Comparison of ENCODE assay signal across 9 cellular contexts in the genomic region with DNA sequence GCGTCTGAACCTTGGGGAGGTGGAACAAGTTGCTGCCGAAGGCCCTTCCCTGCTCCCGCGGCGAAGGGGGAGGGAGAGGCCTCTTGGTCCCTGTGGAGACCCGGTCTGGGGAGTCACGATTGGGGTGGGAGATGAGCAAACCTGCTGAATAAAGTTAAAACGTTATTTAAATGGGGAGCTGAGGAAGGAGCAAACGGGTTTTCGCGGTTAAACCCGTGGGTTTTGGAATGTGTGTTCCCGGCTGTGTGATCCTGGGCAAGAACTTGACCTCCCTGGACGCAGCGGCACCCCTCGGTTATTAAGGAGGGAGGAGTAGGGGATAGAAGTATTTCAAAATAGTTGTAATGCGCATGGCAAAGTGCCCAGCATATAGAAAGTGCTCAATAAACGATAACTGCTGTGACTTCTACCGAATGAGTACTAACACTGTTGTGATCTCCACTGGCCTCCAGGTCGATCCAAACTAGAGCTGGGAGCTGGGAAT. TPM values are rescaled to one million over a fixed set of nuclear protein-coding genes. Genes with fewer than 3 reads are reported as not detected.
DNase-seq lines count a peak whose midpoint lies in the region; ATAC-seq and TF ChIP-seq lines count a peak whose summit lies in the region.
"Had no signal": no experiment of that assay in that cellular context is flagged by ENCODE, and none has a peak within 500 bp of the region (broad histone marks: within the 10 kb centered on the region; RNA-seq: fewer than 3 reads in every experiment).

No MANE protein-coding gene starts in this region.

- H2AFZ ChIP-seq in OCI-LY1 (ENCODE audit: low read length), result no peak overlapping the region

- peaks cover 14 to 26% of the 10 kb centered on the region in 2 donors for H3K27me3 Mint-ChIP-seq in CD4-positive, alpha-beta memory T cell
- H3K27me3 Mint-ChIP-seq in osteocyte (ENCODE audit: unreplicated experiment), result no peaks in the 10 kb centered on the region

- H3K36me3 ChIP-seq in CD4-positive, alpha-beta memory T cell (ENCODE audit: insufficient read depth, low read length), result no peaks in the 10 kb centered on the region
- H3K36me3 ChIP-seq in OCI-LY1 (ENCODE audit: insufficient read depth, low read length), result no peaks in the 10 kb centered on the region

- POLR2A ChIA-PET in CD4-positive, alpha-beta memory T cell (lab: Charles Lee; ENCODE audit: partially characterized antibody), result no interaction called here

- H3K9ac ChIP-seq in OCI-LY1 (ENCODE audit: low read length), result no peak overlapping the region

- H3K4me3 Mint-ChIP-seq in CD4-positive, alpha-beta memory T cell, result peak overlapping the region; percentile 39 to 74 (median 58)
- peak overlapping the region; percentile 62 for H3K4me3 Mint-ChIP-seq in osteocyte (ENCODE audit: unreplicated experiment)
- H3K4me3 Mint-ChIP-seq: central memory CD8-positive, alpha-beta T cell had no signal

- H3K27ac ChIP-seq in CD4-positive, alpha-beta memory T cell (ENCODE audit: low read depth, low read length), result no peak overlapping the region
- no peak overlapping the region for H3K27ac ChIP-seq in OCI-LY1 (ENCODE audit: low read depth, low read length, poor library complexity, severe bottlenecking)

- CTCF ChIA-PET in CD4-positive, alpha-beta memory T cell (lab: Charles Lee; ENCODE audit: partially characterized antibody), result interaction anchor here (0.6 to 2.2 kb wide), 4 partner anchors 10 to 52 kb away, joined by 3 to 11 read pairs (median 3); no protein-coding TSS in a partner anchor

- no peak overlapping the region for H3K4me3 ChIP-seq in CD4-positive, alpha-beta memory T cell (ENCODE audit: low read length in 2 of 2)
- H3K4me3 ChIP-seq in OCI-LY1 (ENCODE audit: low read depth, low read length, poor library complexity, severe bottlenecking), result no peak overlapping the region

- H3K4me1 Mint-ChIP-seq in CD4-positive, alpha-beta memory T cell, result peaks cover 4 to 15% (median 10%) of the 10 kb centered on the region in 4 donors
- peaks cover 16% of the 10 kb centered on the region for H3K4me1 Mint-ChIP-seq in osteocyte (ENCODE audit: unreplicated experiment)

- no peak for TF ChIP-seq CTCF in OCI-LY1 (IDR thresholded peaks at IDR 0.05; ENCODE audit: low read length)
- TF ChIP-seq CTCF in osteocyte (IDR thresholded peaks at IDR 0.05), result no peak

- peaks cover 7% of the 10 kb centered on the region for H3K27me3 ChIP-seq in CD4-positive, alpha-beta memory T cell (ENCODE audit: insufficient read depth, low read length)
- H3K27me3 ChIP-seq in OCI-LY1 (ENCODE audit: insufficient read depth, low read length), result peaks cover 7% of the 10 kb centered on the region; the same call in 1 of the 2 replicates

- no peaks in the 10 kb centered on the region for H3K36me3 Mint-ChIP-seq in CD4-positive, alpha-beta memory T cell
- no peaks in the 10 kb centered on the region for H3K36me3 Mint-ChIP-seq in osteocyte (ENCODE audit: unreplicated experiment)

- H3K27ac Mint-ChIP-seq in CD4-positive, alpha-beta memory T cell, result peak overlapping the region in 1 of 7 donors; percentile 68
- H3K27ac Mint-ChIP-seq in osteocyte (ENCODE audit: unreplicated experiment), result no peak overlapping the region

- ATAC-seq in GM21619 (IDR thresholded peaks at IDR 0.05; ENCODE audit: unreplicated experiment), result no peak

- H3K9me3 ChIP-seq in CD4-positive, alpha-beta memory T cell (ENCODE audit: control insufficient read depth in 1 of 2, low read length in 2 of 2), result no peaks in the 10 kb centered on the region
- H3K9me3 ChIP-seq in OCI-LY1 (ENCODE audit: low read length), result no peaks in the 10 kb centered on the region

- H4K20me1 ChIP-seq in OCI-LY1 (ENCODE audit: insufficient read depth, low read length), result no peaks in the 10 kb centered on the region

- intact Hi-C loops in CD4-positive, alpha-beta memory T cell (cut with micrococcal nuclease), result no loop called here

- H3K9me3 Mint-ChIP-seq in CD4-positive, alpha-beta memory T cell, result no peaks in the 10 kb centered on the region
- H3K9me3 Mint-ChIP-seq in osteocyte (ENCODE audit: unreplicated experiment), result no peaks in the 10 kb centered on the region
- H3K9me3 Mint-ChIP-seq: central memory CD8-positive, alpha-beta T cell had no signal

- no peaks in the 10 kb centered on the region for H3F3A ChIP-seq in OCI-LY1 (ENCODE audit: insufficient read depth, low read length)

- H3K4me2 ChIP-seq in OCI-LY1 (ENCODE audit: low read length), result peak overlapping the region; percentile 40; the same call in 1 of the 2 replicates

- no peaks in the 10 kb centered on the region for H3K79me2 ChIP-seq in OCI-LY1 (ENCODE audit: insufficient read depth, low read length)

- no peak for DNase-seq in CD4-positive, alpha-beta memory T cell
- peak; percentile 20 for DNase-seq in epidermal melanocyte (ENCODE audit: insufficient read length, low spot score)
- DNase-seq in osteocyte (ENCODE audit: extremely low spot score, unreplicated experiment), result no peak
- no peak for DNase-seq in hypothalamus (lab: John Stamatoyannopoulos, UW)
- no peak for DNase-seq in SIG-M5 (lab: John Stamatoyannopoulos, UW)
- no peak for DNase-seq in NCI-H446 treated with DMSO at 0.1 percent for 48 hours (lab: John Stamatoyannopoulos, UW)

- H3K4me1 ChIP-seq in CD4-positive, alpha-beta memory T cell (ENCODE audit: insufficient read depth, low read length), result peaks cover 16% of the 10 kb centered on the region
- peaks cover 13% of the 10 kb centered on the region for H3K4me1 ChIP-seq in OCI-LY1 (ENCODE audit: insufficient read depth, low read length, severe bottlenecking)

- no peaks in the 10 kb centered on the region for H3K9me2 ChIP-seq in OCI-LY1 (ENCODE audit: low read depth, low read length)

RNA-seq across cellular contexts. Expression of a gene that starts 3.4 kb away (rescaled TPM):
- total RNA-seq in CD4-positive, alpha-beta memory T cell, result not detected
- polyA plus RNA-seq in CD4-positive, alpha-beta memory T cell, result not detected
- total RNA-seq in osteocyte, result not detected in 2 replicates

RNA-seq across cellular contexts. Expression of a gene that starts 6.5 kb away (rescaled TPM):
- not detected for total RNA-seq in CD4-positive, alpha-beta memory T cell
- not detected for polyA plus RNA-seq in CD4-positive, alpha-beta memory T cell
- total RNA-seq in osteocyte, result not detected in 2 replicates

RNA-seq across cellular contexts. Expression of a gene that starts 7.4 kb away (rescaled TPM):
- total RNA-seq in CD4-positive, alpha-beta memory T cell, result 10 to 100 TPM; 10.7 to 12.4 TPM
- 10 to 100 TPM; 21.6 to 32.9 TPM for polyA plus RNA-seq in CD4-positive, alpha-beta memory T cell
- total RNA-seq in osteocyte, result 26.8 and 28.6 TPM in 2 replicates

RNA-seq across cellular contexts. Expression of a gene that starts 9.4 kb away (rescaled TPM):
- not detected for total RNA-seq in CD4-positive, alpha-beta memory T cell
- polyA plus RNA-seq in CD4-positive, alpha-beta memory T cell, result under 1 TPM; 0.53 to 0.78 TPM
- not detected in 2 replicates for total RNA-seq in osteocyte

RNA-seq across cellular contexts. Expression of a gene that starts 15.0 kb away (rescaled TPM):
- total RNA-seq in CD4-positive, alpha-beta memory T cell, result 1 to 10 TPM; 3.4 to 4.5 TPM
- polyA plus RNA-seq in CD4-positive, alpha-beta memory T cell, result 1 to 10 TPM in 1 of 2 donors, under 1 TPM in 1; 0.28 to 1.1 TPM
- total RNA-seq in osteocyte, result 0.89 and 1.1 TPM in 2 replicates
